19 cellular contexts compared by ENCODE assay signal in genomic region chr3:74301058-74301457, GRCh38.
A peak's percentile ranks its signal among the peaks of the same experiment; 100 is the strongest.
DNase-seq lines count a peak whose midpoint lies in the region.
"Had no signal": no experiment of that assay in that cellular context is flagged by ENCODE, and none has a peak within 500 bp of the region (broad histone marks: within the 10 kb centered on the region; RNA-seq: fewer than 3 reads in every experiment).

No MANE protein-coding gene starts in this region.

- no peaks in the 10 kb centered on the region for H3K9me3 ChIP-seq in CD8-positive, alpha-beta memory T cell (ENCODE audit: low read length)

- no peak overlapping the region for H3K4me3 ChIP-seq in CD8-positive, alpha-beta memory T cell (ENCODE audit: low read length)

- no peaks in the 10 kb centered on the region for H3K36me3 Mint-ChIP-seq in CD8-positive, alpha-beta memory T cell
- H3K36me3 Mint-ChIP-seq: T-cell had no signal

- H3K27me3 ChIP-seq in CD8-positive, alpha-beta memory T cell (ENCODE audit: insufficient read depth, low read length, poor library complexity, severe bottlenecking), result no peaks in the 10 kb centered on the region

- POLR2A ChIA-PET in CD8-positive, alpha-beta memory T cell (lab: Charles Lee), result no interaction called here

- CTCF ChIA-PET in CD8-positive, alpha-beta memory T cell (lab: Charles Lee), result no interaction called here

- no peaks in the 10 kb centered on the region for H3K27me3 Mint-ChIP-seq in CD8-positive, alpha-beta memory T cell
- H3K27me3 Mint-ChIP-seq: T-cell had no signal

- no peaks in the 10 kb centered on the region for H3K4me1 ChIP-seq in CD8-positive, alpha-beta memory T cell (ENCODE audit: insufficient read depth, low read length)

- H3K4me3 Mint-ChIP-seq in CD8-positive, alpha-beta memory T cell, result no peak overlapping the region
- H3K4me3 Mint-ChIP-seq: T-cell; T-helper 2 cell treated with Interferon-gamma antibody and Interleukin-4, amounts not matched to agents 5 μg/mL and 100 μg/mL, for 36 hours had no signal

- no peak overlapping the region for H3K27ac Mint-ChIP-seq in CD8-positive, alpha-beta memory T cell
- H3K27ac Mint-ChIP-seq: T-cell; T-helper 2 cell treated with Interferon-gamma antibody and Interleukin-4, amounts not matched to agents 5 μg/mL and 100 μg/mL, for 36 hours had no signal

- peaks cover 3 to 27% (median 10%) of the 10 kb centered on the region in 5 donors for H3K9me3 Mint-ChIP-seq in CD8-positive, alpha-beta memory T cell

- no peak overlapping the region for H3K27ac ChIP-seq in CD8-positive, alpha-beta memory T cell (ENCODE audit: low read depth, low read length)
- H3K27ac ChIP-seq: C4-2B had no signal

- H3K4me1 Mint-ChIP-seq in CD8-positive, alpha-beta memory T cell, result no peaks in the 10 kb centered on the region
- H3K4me1 Mint-ChIP-seq: T-cell had no signal

- DNase-seq in NCI-H748 (lab: John Stamatoyannopoulos, UW; ENCODE audit: unreplicated experiment) (peak; percentile 56), NCI-H748 treated with DMSO at 0.1 percent for 48 hours (lab: John Stamatoyannopoulos, UW) (no peak), NCI-H128 (lab: John Stamatoyannopoulos, UW; ENCODE audit: unreplicated experiment) (peak; percentile 6), NCI-H524 treated with DMSO at 0.1 percent for 48 hours (lab: John Stamatoyannopoulos, UW) (peak; percentile 24), cerebellum (ENCODE audit: low spot score) (peak; percentile 19), occipital lobe (lab: John Stamatoyannopoulos, UW) (no peak)
- no peak for DNase-seq in CD8-positive, alpha-beta memory T cell
- DNase-seq: EL, Kasumi-1, NCI-H1436, NCI-H187 treated with DMSO at 0.1 percent for 48 hours, NCI-H2171, NCI-H446, NCI-H526 treated with DMSO at 0.1 percent for 48 hours, OCI-M1, SHP77, T-cell had no signal

- H3K36me3 ChIP-seq in CD8-positive, alpha-beta memory T cell (ENCODE audit: insufficient read depth, low read length), result no peaks in the 10 kb centered on the region

Comparison
In these comparisons a context has a peak if more than half of its experiments do, and no peak if none do; other contexts are left out.
1. DNase-seq: peak in NCI-H748 (single experiment), NCI-H128 (single experiment), NCI-H524 treated with DMSO at 0.1 percent for 48 hours (single experiment) and cerebellum (single experiment); none in NCI-H748 treated with DMSO at 0.1 percent for 48 hours (single experiment), occipital lobe (single experiment) and CD8-positive, alpha-beta memory T cell (0 of 5).